8 cellular contexts compared by ENCODE assay signal in the genomic region with DNA sequence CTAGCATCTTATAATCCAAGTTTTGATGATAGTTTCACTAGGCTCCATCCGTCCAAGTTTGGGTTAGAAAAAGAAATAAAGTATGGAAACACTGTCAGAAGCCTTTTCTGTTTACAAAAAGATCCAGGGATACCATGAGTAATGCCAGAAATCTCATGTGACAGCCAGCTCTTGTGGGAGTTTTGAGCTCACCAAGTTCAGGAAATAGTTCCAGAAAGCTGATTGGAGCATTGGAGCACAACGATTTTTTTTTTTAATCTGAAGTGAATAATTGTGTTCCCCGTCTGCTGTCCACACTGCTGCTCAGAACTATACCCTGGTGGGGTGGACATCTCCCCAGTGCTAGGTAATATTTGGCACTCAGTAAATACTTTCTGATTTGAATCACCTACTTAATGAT.
DNase-seq lines count a peak whose midpoint lies in the region; ATAC-seq, FAIRE-seq and TF ChIP-seq lines count a peak whose summit lies in the region.
"Had no signal": no experiment of that assay in that cellular context is flagged by ENCODE, and none has a peak within 500 bp of the region (broad histone marks: within the 10 kb centered on the region; RNA-seq: fewer than 3 reads in every experiment).

No MANE protein-coding gene starts in this region.

- no peaks in the 10 kb centered on the region for H3K36me3 ChIP-seq in esophagus muscularis mucosa
- no peaks in the 10 kb centered on the region for H3K36me3 ChIP-seq in urinary bladder (ENCODE audit: insufficient read depth)
- H3K36me3 ChIP-seq in neural progenitor cell = no peaks in the 10 kb centered on the region
- H3K36me3 ChIP-seq in naive thymus-derived CD4-positive, alpha-beta T cell (ENCODE audit: control insufficient read depth in 2 of 3, insufficient read depth in 3 of 3, low read length in 3 of 3) = no peaks in the 10 kb centered on the region

- no peak overlapping the region for H3K27ac Mint-ChIP-seq in neural progenitor cell
- no peak overlapping the region for H3K27ac Mint-ChIP-seq in naive thymus-derived CD4-positive, alpha-beta T cell

- no peaks in the 10 kb centered on the region for H3K36me3 Mint-ChIP-seq in neural progenitor cell
- H3K36me3 Mint-ChIP-seq in naive thymus-derived CD4-positive, alpha-beta T cell = no peaks in the 10 kb centered on the region

- TF ChIP-seq EP300 in esophagus muscularis mucosa (IDR thresholded peaks at IDR 0.05) = no peak

- ATAC-seq in naive thymus-derived CD4-positive, alpha-beta T cell = no peak

- H3K9me3 ChIP-seq in esophagus muscularis mucosa (no peaks in the 10 kb centered on the region), neural progenitor cell (ENCODE audit: low read depth) (no peaks in the 10 kb centered on the region)
- no peaks in the 10 kb centered on the region for H3K9me3 ChIP-seq in naive thymus-derived CD4-positive, alpha-beta T cell (ENCODE audit: control insufficient read depth in 2 of 3, low read length in 3 of 3)

- no peak overlapping the region for H3K9ac ChIP-seq in neural progenitor cell

- H3K4me3 ChIP-seq in esophagus muscularis mucosa (peak overlapping the region in 2 of 4 donors; percentile 25 to 36), urinary bladder (ENCODE audit: low read depth, low read length) (no peak overlapping the region), neural progenitor cell (no peak overlapping the region)
- H3K4me3 ChIP-seq in naive thymus-derived CD4-positive, alpha-beta T cell (ENCODE audit: low read length) = no peak overlapping the region

- no peaks in the 10 kb centered on the region for H3K27me3 Mint-ChIP-seq in neural progenitor cell (ENCODE audit: insufficient read depth, low read depth)
- H3K27me3 Mint-ChIP-seq in naive thymus-derived CD4-positive, alpha-beta T cell = peaks cover 0 to 3% (median 0%) of the 10 kb centered on the region in 5 donors

- no peaks in the 10 kb centered on the region for H3K79me2 ChIP-seq in neural progenitor cell (ENCODE audit: low read depth)

- no peak for TF ChIP-seq POLR2A in esophagus muscularis mucosa (IDR thresholded peaks at IDR 0.05; ENCODE audit: low read depth)

- peaks cover 2% of the 10 kb centered on the region for H3K9me3 Mint-ChIP-seq in neural progenitor cell
- no peaks in the 10 kb centered on the region for H3K9me3 Mint-ChIP-seq in naive thymus-derived CD4-positive, alpha-beta T cell

- no peak overlapping the region for H2AFZ ChIP-seq in neural progenitor cell (replicated peaks)

- TF ChIP-seq CTCF in esophagus muscularis mucosa (IDR thresholded peaks at IDR 0.05) (no peak), neural progenitor cell (IDR thresholded peaks at IDR 0.05) (no peak)

- H3K4me1 ChIP-seq in esophagus muscularis mucosa (peaks cover 16 to 53% (median 47%) of the 10 kb centered on the region in 4 donors), urinary bladder (ENCODE audit: insufficient read depth) (no peaks in the 10 kb centered on the region), neural progenitor cell (peaks cover 10% of the 10 kb centered on the region)
- H3K4me1 ChIP-seq in naive thymus-derived CD4-positive, alpha-beta T cell (ENCODE audit: control insufficient read depth in 2 of 2, insufficient read depth in 2 of 2, low read length in 2 of 2) = no peaks in the 10 kb centered on the region

- H3K27ac ChIP-seq in esophagus muscularis mucosa (replicated peaks in 1 of 4) = peak overlapping the region; percentile 72 to 80 (median 74)
- peak overlapping the region; percentile 18 for H3K27ac ChIP-seq in urinary bladder (ENCODE audit: low read depth)
- no peak overlapping the region for H3K27ac ChIP-seq in neural progenitor cell
- H3K27ac ChIP-seq in naive thymus-derived CD4-positive, alpha-beta T cell (ENCODE audit: low read depth, low read length) = no peak overlapping the region

- DNase-seq in RCC 7860 (ENCODE audit: low spot score) = peak; percentile 21
- DNase-seq in esophagus muscularis mucosa (ENCODE audit: extremely low spot score) = no peak
- DNase-seq in middle frontal gyrus (ENCODE audit: extremely low spot score, low spot score) = peak; percentile 68
- DNase-seq in neural progenitor cell (ENCODE audit: low spot score) = no peak
- DNase-seq in NOMO-1 treated with dmso at 0.1 percent for 144 hours (lab: John Stamatoyannopoulos, UW; ENCODE audit: unreplicated experiment) = no peak
- DNase-seq in naive thymus-derived CD4-positive, alpha-beta T cell = no peak
- DNase-seq: Karpas-422 had no signal

- peak; percentile 4 for FAIRE-seq in RCC 7860 (lab: Jason Lieb, UNC)

- POLR2A ChIA-PET in naive thymus-derived CD4-positive, alpha-beta T cell (lab: Charles Lee) = no interaction called here

- no peak overlapping the region for H3K4me3 Mint-ChIP-seq in neural progenitor cell
- H3K4me3 Mint-ChIP-seq in naive thymus-derived CD4-positive, alpha-beta T cell = no peak overlapping the region

- CTCF ChIA-PET in naive thymus-derived CD4-positive, alpha-beta T cell (lab: Charles Lee) = interaction anchor here (0.6 kb wide), 1 partner anchor 1089 kb away, joined by 3 read pairs; no protein-coding TSS in a partner anchor

- H3K4me1 Mint-ChIP-seq in neural progenitor cell = peaks cover 44% of the 10 kb centered on the region
- peaks cover 0 to 2% (median 0%) of the 10 kb centered on the region in 7 donors for H3K4me1 Mint-ChIP-seq in naive thymus-derived CD4-positive, alpha-beta T cell

- WGBS in esophagus muscularis mucosa = 15% methylated on average over 3 of the region's 3 CpGs
- WGBS in urinary bladder = 12% methylated on average over 3 of the region's 3 CpGs

- no peaks in the 10 kb centered on the region for H3F3A ChIP-seq in neural progenitor cell (ENCODE audit: low read depth)

- no peak overlapping the region for H3K4me2 ChIP-seq in neural progenitor cell

- no peaks in the 10 kb centered on the region for H4K20me1 ChIP-seq in neural progenitor cell (ENCODE audit: low read depth)

- intact Hi-C loops in esophagus muscularis mucosa (cut with DNase I) = loop anchor here (10.0 kb wide), 1 partner anchor 94 kb away; no protein-coding TSS in a partner anchor
- intact Hi-C loops in naive thymus-derived CD4-positive, alpha-beta T cell (cut with micrococcal nuclease) = no loop called here

- H3K27me3 ChIP-seq in esophagus muscularis mucosa = no peaks in the 10 kb centered on the region
- no peaks in the 10 kb centered on the region for H3K27me3 ChIP-seq in neural progenitor cell
- no peaks in the 10 kb centered on the region for H3K27me3 ChIP-seq in naive thymus-derived CD4-positive, alpha-beta T cell (ENCODE audit: control insufficient read depth in 2 of 2, insufficient read depth in 2 of 2, low read length in 2 of 2)

Comparison
In these comparisons a context has a peak if more than half of its experiments do, and no peak if none do; other contexts are left out.
1. DNase-seq: peak in RCC 7860 (single experiment) and middle frontal gyrus (single experiment); none in esophagus muscularis mucosa (single experiment), neural progenitor cell (single experiment), NOMO-1 treated with dmso at 0.1 percent for 144 hours (single experiment) and naive thymus-derived CD4-positive, alpha-beta T cell (0 of 9).
2. H3K27ac ChIP-seq: peak in esophagus muscularis mucosa (4 of 4) and urinary bladder (single experiment); none in neural progenitor cell (single experiment) and naive thymus-derived CD4-positive, alpha-beta T cell (single experiment).